8 cellular contexts compared by ENCODE assay signal in the genomic region with DNA sequence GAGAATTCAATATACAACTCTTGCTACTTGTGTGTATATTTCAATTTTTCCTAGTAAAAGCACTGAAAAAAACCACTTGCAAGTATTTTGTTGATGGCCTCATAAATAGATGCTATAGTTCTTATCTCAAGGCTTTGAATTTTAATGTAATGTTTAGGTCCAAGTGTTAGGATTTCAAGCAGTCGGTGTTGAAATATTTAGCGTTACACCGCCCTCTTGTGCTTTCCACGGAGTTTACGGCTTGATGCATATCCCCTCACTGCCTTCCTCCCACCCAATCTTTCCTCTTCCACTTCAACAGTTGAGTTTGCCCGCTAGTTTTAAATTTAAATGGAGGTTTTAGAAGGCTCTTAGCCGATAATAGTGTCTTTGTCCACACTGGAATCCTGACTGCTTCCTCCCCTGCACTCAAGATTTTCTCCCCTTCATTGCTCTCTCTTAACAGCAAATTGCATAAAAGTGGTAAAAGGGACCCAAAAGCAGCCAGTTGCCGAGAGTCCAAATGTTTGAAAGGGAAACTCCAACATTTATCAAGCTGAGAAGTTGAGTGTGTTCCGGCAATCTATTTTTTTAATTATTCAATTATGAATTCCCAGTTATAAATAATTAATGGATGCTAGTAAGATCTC. TPM values are rescaled to one million over a fixed set of nuclear protein-coding genes. Genes with fewer than 3 reads are reported as not detected.
DNase-seq lines count a peak whose midpoint lies in the region; ATAC-seq and TF ChIP-seq lines count a peak whose summit lies in the region.

No MANE protein-coding gene starts in this region.

- CTCF ChIA-PET in AG04449 (lab: Yijun Ruan, JAX) = interaction anchor here (1.2 to 5.1 kb wide), 3 partner anchors 15 to 210 kb away, joined by 3 to 33 read pairs (median 3); no protein-coding TSS in a partner anchor

- POLR2A ChIA-PET in AG04449 (lab: Yijun Ruan, JAX) = no interaction called here

- no peak overlapping the region for H3K4me3 ChIP-seq in AG04449 (ENCODE audit: low read depth, low read length)
- no peak overlapping the region for H3K4me3 ChIP-seq in GM12864 (ENCODE audit: low read depth, low read length)

- ATAC-seq in HG03135 (IDR thresholded peaks at IDR 0.05; ENCODE audit: unreplicated experiment) = no peak
- no peak for ATAC-seq in GM18868 (IDR thresholded peaks at IDR 0.05; ENCODE audit: unreplicated experiment)
- ATAC-seq in GM21367 (IDR thresholded peaks at IDR 0.05; ENCODE audit: unreplicated experiment) = no peak

- DNase-seq in AG04449 (ENCODE audit: low read depth, low spot score) (no peak), GM12864 (ENCODE audit: low read depth) (no peak), NCI-H446 treated with DMSO at 0.1 percent for 48 hours (lab: John Stamatoyannopoulos, UW) (peak; percentile 37), dermis blood vessel endothelial cell (peak; percentile 57), renal cortical epithelial cell (ENCODE audit: low read depth) (peak; percentile 42)

- TF ChIP-seq CTCF in AG04449 (IDR thresholded peaks at IDR 0.05; ENCODE audit: insufficient read depth, low read length, missing control alignments) = peak; percentile 31
- peak; percentile 52 for TF ChIP-seq CTCF in GM12864 (IDR thresholded peaks at IDR 0.05; ENCODE audit: low read depth, low read length, missing control alignments)

RNA-seq across cellular contexts. Expression of gene HTATIP2, which starts 25.9 kb away (rescaled TPM):
- 75.9 and 94.3 TPM in 2 replicates for total RNA-seq in dermis blood vessel endothelial cell
- total RNA-seq in renal cortical epithelial cell = 84.3 and 86.8 TPM in 2 replicates

RNA-seq across cellular contexts. Expression of gene PRMT3, which starts 49.9 kb away (rescaled TPM):
- total RNA-seq in dermis blood vessel endothelial cell = 11.7 and 16.2 TPM in 2 replicates
- total RNA-seq in renal cortical epithelial cell = 16.4 and 21.5 TPM in 2 replicates

Comparison
In these comparisons a context has a peak if more than half of its experiments do, and no peak if none do; other contexts are left out.
1. DNase-seq: peak in NCI-H446 treated with DMSO at 0.1 percent for 48 hours (single experiment), dermis blood vessel endothelial cell (single experiment) and renal cortical epithelial cell (single experiment); none in AG04449 (single experiment) and GM12864 (single experiment).